9 cellular contexts compared by ENCODE assay signal in genomic region chr10:97549587-97550322, GRCh38. TPM values are rescaled to one million over a fixed set of nuclear protein-coding genes. Genes with fewer than 3 reads are reported as not detected.
DNase-seq lines count a peak whose midpoint lies in the region; ATAC-seq and TF ChIP-seq lines count a peak whose summit lies in the region.
"Had no signal": no experiment of that assay in that cellular context is flagged by ENCODE, and none has a peak within 500 bp of the region (broad histone marks: within the 10 kb centered on the region; RNA-seq: fewer than 3 reads in every experiment).

No MANE protein-coding gene starts in this region.

- H3K23ac ChIP-seq in neuronal stem cell (ENCODE audit: low read depth, low read length, poor library complexity): no peak overlapping the region

- H4K91ac ChIP-seq in neuronal stem cell (ENCODE audit: low read depth, low read length, poor library complexity): peak overlapping the region; percentile 86

- peak overlapping the region; percentile 90 for H2BK5ac ChIP-seq in neuronal stem cell (ENCODE audit: low read length)

- peak overlapping the region; percentile 88 for H3K18ac ChIP-seq in neuronal stem cell (ENCODE audit: low read length)

- POLR2A ChIA-PET in AG04450 (lab: Yijun Ruan, JAX): no interaction called here

- no CpG with 5 or more reads among the region's 13 CpGs for WGBS in neuronal stem cell (ENCODE audit: extremely low coverage in 2 of 2, insufficient read length in 2 of 2, insufficient replicate concordance in 1 of 2), 2 donors

- DNase-seq in AG04450 (ENCODE audit: low read depth, low spot score) (no peak), NT2/D1 (ENCODE audit: low read depth, low spot score) (no peak), foreskin melanocyte (peak; percentile 66), neuronal stem cell (ENCODE audit: low spot score) (no peak), T-helper 2 cell (no peak), RKO (ENCODE audit: low spot score) (no peak), GM03348 (ENCODE audit: low spot score) (no peak)
- DNase-seq: NK-92 treated with Interleukin-12 subunit alpha and Interleukin-12 subunit beta, amount 100 ng/mL, for 24 hours had no signal

- no peaks in the 10 kb centered on the region for H3K79me1 ChIP-seq in neuronal stem cell (ENCODE audit: low read depth, low read length)

- peak overlapping the region; percentile 64 for H2BK12ac ChIP-seq in neuronal stem cell (ENCODE audit: low read length)

- peak overlapping the region; percentile 1 for H4K8ac ChIP-seq in neuronal stem cell (ENCODE audit: low read depth, low read length)

- ATAC-seq in HG02938 (IDR thresholded peaks at IDR 0.05; ENCODE audit: unreplicated experiment): no peak

- H3K4me1 ChIP-seq in NT2/D1 (ENCODE audit: insufficient read depth, insufficient read length) (peaks cover 16% of the 10 kb centered on the region), neuronal stem cell (ENCODE audit: control insufficient read depth in 2 of 2, insufficient read depth in 1 of 2, low read depth in 1 of 2, low read length in 2 of 2) (peaks cover 26 to 31% of the 10 kb centered on the region in 2 donors)

- peak overlapping the region; percentile 77 for H2BK15ac ChIP-seq in neuronal stem cell (ENCODE audit: low read length)

- H3K4me2 ChIP-seq in neuronal stem cell (ENCODE audit: insufficient read depth, low read length, poor library complexity, severe bottlenecking): no peak overlapping the region

- H3K36me3 ChIP-seq in NT2/D1 (ENCODE audit: insufficient read depth, insufficient read length, low read length): peaks cover 3% of the 10 kb centered on the region
- H3K36me3 ChIP-seq in neuronal stem cell (replicated peaks in 1 of 2; ENCODE audit: control insufficient read depth in 2 of 2, insufficient read depth in 2 of 2, low read length in 2 of 2): no peaks in the 10 kb centered on the region

- H3K9me3 ChIP-seq in AG04450 (ENCODE audit: control insufficient read depth, insufficient read depth, low read length) (no peaks in the 10 kb centered on the region; the same call in 1 of the 2 replicates), NT2/D1 (ENCODE audit: insufficient read depth, low read length) (no peaks in the 10 kb centered on the region), neuronal stem cell (replicated peaks in 1 of 2; ENCODE audit: control insufficient read depth in 2 of 2, insufficient read depth in 1 of 2, low read depth in 1 of 2, low read length in 2 of 2) (no peaks in the 10 kb centered on the region)

- H3K27ac ChIP-seq in AG04450 (ENCODE audit: low read depth, low read length) (peak overlapping the region; percentile 31), neuronal stem cell (replicated peaks; ENCODE audit: low read length) (peak overlapping the region; percentile 64)

- H2BK120ac ChIP-seq in neuronal stem cell (ENCODE audit: low read depth, low read length): peak overlapping the region; percentile 0

- H3K14ac ChIP-seq in neuronal stem cell (ENCODE audit: low read length): no peak overlapping the region

- H3K27me3 ChIP-seq in AG04450 (ENCODE audit: control insufficient read depth, insufficient read depth, low read length) (no peaks in the 10 kb centered on the region), NT2/D1 (ENCODE audit: insufficient read depth, insufficient read length) (no peaks in the 10 kb centered on the region), neuronal stem cell (ENCODE audit: control insufficient read depth in 3 of 3, insufficient read depth in 3 of 3, low read depth in 1 of 3, low read length in 3 of 3) (no peaks in the 10 kb centered on the region)

- TF ChIP-seq CTCF in AG04450 (IDR thresholded peaks at IDR 0.05; ENCODE audit: low read depth, low read length): no peak

- peak overlapping the region; percentile 77 for H2AFZ ChIP-seq in neuronal stem cell (ENCODE audit: low read length)

- CTCF ChIA-PET in AG04450 (lab: Charles Lee): interaction anchor here (2.4 kb wide), 1 partner anchor 22 kb away, joined by 7 read pairs; the partner anchor contains the start of gene ANKRD2

- H2AK5ac ChIP-seq in neuronal stem cell (ENCODE audit: low read depth, low read length): peak overlapping the region; percentile 2

- no peak overlapping the region for H3K4me3 ChIP-seq in AG04450 (ENCODE audit: low read depth, low read length)
- H3K4me3 ChIP-seq in NT2/D1 (ENCODE audit: insufficient read length, low read depth): no peak overlapping the region
- no peak overlapping the region for H3K4me3 ChIP-seq in neuronal stem cell (ENCODE audit: low read length in 2 of 2)

- H3K9ac ChIP-seq in NT2/D1 (ENCODE audit: insufficient read length, low read depth): peak overlapping the region; percentile 26
- peak overlapping the region; percentile 78 for H3K9ac ChIP-seq in neuronal stem cell (ENCODE audit: low read depth, low read length, poor library complexity)

- no peak overlapping the region for H3K4ac ChIP-seq in neuronal stem cell (ENCODE audit: low read length)

RNA-seq across cellular contexts. Expression of gene ANKRD2, which starts 22.8 kb away (rescaled TPM):
- 0.05 and 0.06 TPM in 2 replicates for polyA plus RNA-seq in AG04450 (2011; rRNA removed)
- polyA minus RNA-seq in AG04450 (2011; rRNA and poly(A)+ RNA removed): not detected in 2 replicates
- not detected for polyA plus RNA-seq in neuronal stem cell (2013, experiment 1 of 2)
- polyA plus RNA-seq in neuronal stem cell (2013, experiment 2 of 2): not detected

RNA-seq across cellular contexts. Expression of gene HOGA1, which starts 34.4 kb away (rescaled TPM):
- 0.41 and 0.53 TPM in 2 replicates for polyA plus RNA-seq in AG04450 (2011; rRNA removed)
- 0.55 and 0.61 TPM in 2 replicates for polyA minus RNA-seq in AG04450 (2011; rRNA and poly(A)+ RNA removed)
- polyA plus RNA-seq in neuronal stem cell (2013, experiment 1 of 2): 0.24 TPM
- polyA plus RNA-seq in neuronal stem cell (2013, experiment 2 of 2): 0.24 TPM

RNA-seq across cellular contexts. Expression of gene C10orf62, which starts 39.8 kb away (rescaled TPM):
- polyA plus RNA-seq in AG04450 (2011; rRNA removed): not detected in 2 replicates
- not detected in 2 replicates for polyA minus RNA-seq in AG04450 (2011; rRNA and poly(A)+ RNA removed)
- polyA plus RNA-seq in neuronal stem cell (2013, experiment 1 of 2): not detected
- polyA plus RNA-seq in neuronal stem cell (2013, experiment 2 of 2): not detected

RNA-seq across cellular contexts. Expression of gene UBTD1, which starts 51.0 kb away (rescaled TPM):
- polyA plus RNA-seq in AG04450 (2011; rRNA removed): 15.5 and 20.3 TPM in 2 replicates
- polyA minus RNA-seq in AG04450 (2011; rRNA and poly(A)+ RNA removed): 7.9 and 9.6 TPM in 2 replicates
- 14.8 TPM for polyA plus RNA-seq in neuronal stem cell (2013, experiment 1 of 2)
- 13.8 TPM for polyA plus RNA-seq in neuronal stem cell (2013, experiment 2 of 2)

RNA-seq across cellular contexts. Expression of gene MMS19, which starts 51.5 kb away (rescaled TPM):
- polyA plus RNA-seq in AG04450 (2011; rRNA removed): 71.5 and 80.2 TPM in 2 replicates
- polyA minus RNA-seq in AG04450 (2011; rRNA and poly(A)+ RNA removed): 144 and 158 TPM in 2 replicates
- 105 TPM for polyA plus RNA-seq in neuronal stem cell (2013, experiment 1 of 2)
- polyA plus RNA-seq in neuronal stem cell (2013, experiment 2 of 2): 107 TPM
